1 cellular context compared by ENCODE assay signal in the genomic region with DNA sequence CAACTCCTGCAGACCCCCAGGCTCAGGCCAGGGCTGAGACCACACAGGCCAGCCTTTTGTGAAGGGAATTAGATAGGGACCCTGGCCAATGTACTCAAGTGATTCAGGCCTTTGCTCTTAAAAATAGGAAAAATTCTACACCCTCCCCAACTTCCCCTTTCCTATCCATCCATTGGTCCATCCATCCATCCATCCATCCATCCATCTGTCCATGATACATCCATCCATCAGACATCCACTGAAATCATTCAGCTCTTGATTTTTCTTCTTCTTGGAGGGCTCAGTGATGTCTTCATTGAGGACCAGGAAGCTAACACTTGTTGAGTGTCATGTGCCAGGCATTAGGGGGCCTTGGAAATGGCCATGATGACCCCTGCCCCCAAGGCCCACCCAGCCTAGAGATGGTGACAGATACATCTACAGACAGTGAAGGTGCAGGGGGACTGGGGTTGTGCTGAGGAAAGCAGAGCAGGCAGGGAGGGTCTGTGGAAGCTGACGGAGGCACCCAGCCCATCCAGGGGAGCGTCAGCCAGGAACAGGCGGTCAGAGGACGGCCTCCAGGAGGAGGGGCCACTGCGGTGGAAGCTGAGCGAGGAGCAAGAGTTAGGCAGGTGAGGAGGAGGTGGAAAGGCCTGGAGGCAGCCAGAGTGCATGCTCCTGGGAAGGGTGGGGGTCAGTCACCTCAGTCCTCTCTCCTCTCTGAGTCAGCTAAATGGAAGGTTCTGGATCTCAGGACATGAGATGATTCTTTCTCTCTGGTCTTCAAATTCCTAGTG.
TF ChIP-seq lines count a peak whose summit lies in the region.

No MANE protein-coding gene starts in this region.

TF ChIP-seq in H1, 55 proteins besides CTCF, POLR2A, EP300 and RAD21:
- no peak for TF ChIP-seq JUND (IDR thresholded peaks at IDR 0.05; ENCODE audit: low read length)
- TF ChIP-seq SIN3A (conservative IDR thresholded peaks at IDR 0.05 in 1 of 2, IDR thresholded peaks at IDR 0.05 in 1 of 2; ENCODE audit: low read depth in 1 of 2, low read length in 2 of 2) = no peak
- no peak for TF ChIP-seq CBX8 (IDR thresholded peaks at IDR 0.05; ENCODE audit: borderline replicate concordance, low read depth, low read length)
- TF ChIP-seq, protein P1, sequence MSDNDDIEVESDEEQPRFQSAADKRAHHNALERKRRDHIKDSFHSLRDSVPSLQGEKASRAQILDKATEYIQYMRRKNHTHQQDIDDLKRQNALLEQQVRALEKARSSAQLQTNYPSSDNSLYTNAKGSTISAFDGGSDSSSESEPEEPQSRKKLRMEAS (IDR thresholded peaks at IDR 0.05) = peak; percentile 41; the same call in 1 of the 2 replicates
- peak; percentile 4; the same call in 1 of the 2 replicates for TF ChIP-seq MAFK (IDR thresholded peaks at IDR 0.05; ENCODE audit: low read depth, low read length)
